In the genomic region with DNA sequence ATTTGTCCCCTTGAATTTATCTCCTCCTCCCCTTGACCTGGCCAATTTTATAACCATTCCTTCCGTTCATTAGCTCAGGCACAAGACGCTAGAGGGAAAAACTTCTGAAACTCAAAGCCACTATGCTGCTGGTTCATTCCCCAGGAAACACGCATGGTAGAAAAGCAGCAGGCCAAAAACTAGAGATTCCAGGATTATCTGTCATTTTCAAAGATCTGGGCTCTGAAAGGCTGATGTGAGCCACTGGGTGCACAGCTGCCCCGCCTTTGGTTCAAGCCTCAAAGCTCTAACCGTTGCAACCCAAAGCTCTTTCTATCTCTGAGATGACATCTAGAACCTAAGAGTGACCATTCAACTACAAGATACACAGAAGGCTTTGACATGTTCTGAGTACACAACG, we compare ENCODE assay signal across 12 cellular contexts. TPM values are rescaled to one million over a fixed set of nuclear protein-coding genes. Genes with fewer than 3 reads are reported as not detected.
DNase-seq lines count a peak whose midpoint lies in the region; ATAC-seq, FAIRE-seq and TF ChIP-seq lines count a peak whose summit lies in the region.
"Had no signal": no experiment of that assay in that cellular context is flagged by ENCODE, and none has a peak within 500 bp of the region (broad histone marks: within the 10 kb centered on the region; RNA-seq: fewer than 3 reads in every experiment).

No MANE protein-coding gene starts in this region.

- H3K79me2 ChIP-seq in Loucy (ENCODE audit: insufficient read depth, low read length) = peaks cover 100% of the 10 kb centered on the region

- TF ChIP-seq CTCF in Loucy (conservative IDR thresholded peaks at IDR 0.05; ENCODE audit: low read length) = no peak
- no peak for TF ChIP-seq CTCF in colonic mucosa (IDR thresholded peaks at IDR 0.05)

- H3K27me3 ChIP-seq in Loucy (ENCODE audit: insufficient read depth, low read length, poor library complexity, severe bottlenecking) = peaks cover 9% of the 10 kb centered on the region
- H3K27me3 ChIP-seq in colonic mucosa = no peaks in the 10 kb centered on the region

- no peak for FAIRE-seq in urothelium cell line (lab: Jason Lieb, UNC)

- peak overlapping the region; percentile 36 for H3K4me3 Mint-ChIP-seq in activated naive CD4-positive, alpha-beta T cell treated with anti-CD3 and anti-CD28 coated beads, Interleukin-2, amount 50 U/mL, for 24 hours
- no peak overlapping the region for H3K4me3 Mint-ChIP-seq in immature natural killer cell
- H3K4me3 Mint-ChIP-seq in stimulated activated effector memory CD8-positive, alpha-beta T cell treated with anti-CD3 and anti-CD28 coated beads, Interleukin-12 subunit alpha, Interleukin-12 subunit beta, amount 100 ng/mL, for 72 hours = no peak overlapping the region
- H3K4me3 Mint-ChIP-seq: stimulated activated naive CD8-positive, alpha-beta T cell treated with anti-CD3 and anti-CD28 coated beads, Interleukin-15, amount 100 ng/mL, for 72 hours had no signal

- peaks cover 70% of the 10 kb centered on the region for H3K4me1 Mint-ChIP-seq in activated naive CD4-positive, alpha-beta T cell treated with anti-CD3 and anti-CD28 coated beads, Interleukin-2, amount 50 U/mL, for 24 hours
- H3K4me1 Mint-ChIP-seq in immature natural killer cell = peaks cover 68 to 75% of the 10 kb centered on the region in 2 donors
- peaks cover 67% of the 10 kb centered on the region for H3K4me1 Mint-ChIP-seq in stimulated activated effector memory CD8-positive, alpha-beta T cell treated with anti-CD3 and anti-CD28 coated beads, Interleukin-12 subunit alpha, Interleukin-12 subunit beta, amount 100 ng/mL, for 72 hours

- H3K9me3 ChIP-seq in Loucy (ENCODE audit: insufficient read depth, low read depth, low read length) (no peaks in the 10 kb centered on the region), colonic mucosa (no peaks in the 10 kb centered on the region)

- no peak for DNase-seq in activated naive CD4-positive, alpha-beta T cell treated with anti-CD3 and anti-CD28 coated beads, Interleukin-2, amount 50 U/mL, for 16 hours
- DNase-seq in immature natural killer cell = no peak
- no peak for DNase-seq in stimulated activated effector memory CD8-positive, alpha-beta T cell treated with anti-CD3 and anti-CD28 coated beads, Interleukin-12 subunit alpha, Interleukin-12 subunit beta, amount 100 ng/mL, for 72 hours (ENCODE audit: low spot score in 2 of 2)
- DNase-seq in activated CD4-positive, CD25-positive, alpha-beta regulatory T cell treated with anti-CD3 and anti-CD28 coated beads, Interleukin-2, amount 50 U/mL, for 72 hours = no peak
- no peak for DNase-seq in urothelium cell line (ENCODE audit: low spot score)
- no peak for DNase-seq in colonic mucosa
- DNase-seq: left ventricle myocardium superior; NCI-H1092; stimulated activated naive CD8-positive, alpha-beta T cell treated with anti-CD3 and anti-CD28 coated beads, Interleukin-15, amount 100 ng/mL, for 72 hours had no signal

- H3K27ac Mint-ChIP-seq in activated naive CD4-positive, alpha-beta T cell treated with anti-CD3 and anti-CD28 coated beads, Interleukin-2, amount 50 U/mL, for 24 hours = peak overlapping the region; percentile 60
- H3K27ac Mint-ChIP-seq in immature natural killer cell = peak overlapping the region in 5 of 6 donors; percentile 14 to 65 (median 36)
- peak overlapping the region; percentile 68 for H3K27ac Mint-ChIP-seq in stimulated activated effector memory CD8-positive, alpha-beta T cell treated with anti-CD3 and anti-CD28 coated beads, Interleukin-12 subunit alpha, Interleukin-12 subunit beta, amount 100 ng/mL, for 72 hours
- H3K27ac Mint-ChIP-seq: stimulated activated naive CD8-positive, alpha-beta T cell treated with anti-CD3 and anti-CD28 coated beads, Interleukin-15, amount 100 ng/mL, for 72 hours had no signal

- H3F3A ChIP-seq in Loucy (ENCODE audit: low read depth) = no peaks in the 10 kb centered on the region

- H3K4me3 ChIP-seq in Loucy (ENCODE audit: low read length, poor library complexity, severe bottlenecking) (peak overlapping the region; percentile 99), colonic mucosa (no peak overlapping the region)
- H3K4me3 ChIP-seq: smooth muscle cell had no signal

- no peak overlapping the region for H3K27ac ChIP-seq in colonic mucosa

- H3K4me1 ChIP-seq in Loucy (ENCODE audit: insufficient read depth, low read length, poor library complexity, severe bottlenecking) (peaks cover 44% of the 10 kb centered on the region), colonic mucosa (peaks cover 18% of the 10 kb centered on the region)

- peak overlapping the region; percentile 89 for H3K4me2 ChIP-seq in Loucy (ENCODE audit: low read depth, low read length, poor library complexity, severe bottlenecking)
- H3K4me2 ChIP-seq: smooth muscle cell had no signal

- no peak for ATAC-seq in stimulated activated effector memory CD8-positive, alpha-beta T cell treated with anti-CD3 and anti-CD28 coated beads, Interleukin-12 subunit alpha, Interleukin-12 subunit beta, amount 100 ng/mL, for 72 hours
- ATAC-seq: left ventricle myocardium superior; stimulated activated naive CD8-positive, alpha-beta T cell treated with anti-CD3 and anti-CD28 coated beads, Interleukin-15, amount 100 ng/mL, for 72 hours had no signal

- intact Hi-C loops in colonic mucosa (cut with DNase I) = no loop called here

- peaks cover 8% of the 10 kb centered on the region for H3K36me3 Mint-ChIP-seq in activated naive CD4-positive, alpha-beta T cell treated with anti-CD3 and anti-CD28 coated beads, Interleukin-2, amount 50 U/mL, for 24 hours
- H3K36me3 Mint-ChIP-seq in immature natural killer cell = peaks cover 0 to 4% (median 3%) of the 10 kb centered on the region in 3 donors
- peaks cover 52% of the 10 kb centered on the region for H3K36me3 Mint-ChIP-seq in stimulated activated effector memory CD8-positive, alpha-beta T cell treated with anti-CD3 and anti-CD28 coated beads, Interleukin-12 subunit alpha, Interleukin-12 subunit beta, amount 100 ng/mL, for 72 hours

- no peaks in the 10 kb centered on the region for H3K9me2 ChIP-seq in Loucy (replicated peaks; ENCODE audit: low read depth, low read length)

- peaks cover 78% of the 10 kb centered on the region for H4K20me1 ChIP-seq in Loucy (ENCODE audit: insufficient read depth, low read length, poor library complexity, severe bottlenecking)

- H3K27me3 Mint-ChIP-seq in activated naive CD4-positive, alpha-beta T cell treated with anti-CD3 and anti-CD28 coated beads, Interleukin-2, amount 50 U/mL, for 24 hours = no peaks in the 10 kb centered on the region
- H3K27me3 Mint-ChIP-seq in immature natural killer cell (ENCODE audit: low read depth in 3 of 3) = peaks cover 5 to 12% (median 12%) of the 10 kb centered on the region in 3 donors
- H3K27me3 Mint-ChIP-seq: stimulated activated naive CD8-positive, alpha-beta T cell treated with anti-CD3 and anti-CD28 coated beads, Interleukin-15, amount 100 ng/mL, for 72 hours had no signal

- H3K9ac ChIP-seq in Loucy (ENCODE audit: low read depth, low read length, poor library complexity, severe bottlenecking) = peak overlapping the region; percentile 99
- no peak overlapping the region for H3K9ac ChIP-seq in colonic mucosa (ENCODE audit: low read depth in 2 of 2, low read length in 2 of 2)

- H3K36me3 ChIP-seq in Loucy (ENCODE audit: insufficient read depth, low read length) = peaks cover 17% of the 10 kb centered on the region; the same call in 1 of the 2 replicates
- no peaks in the 10 kb centered on the region for H3K36me3 ChIP-seq in colonic mucosa

- H2AFZ ChIP-seq in Loucy (ENCODE audit: low read length) = no peak overlapping the region

- H3K9me3 Mint-ChIP-seq in activated naive CD4-positive, alpha-beta T cell treated with anti-CD3 and anti-CD28 coated beads, Interleukin-2, amount 50 U/mL, for 24 hours = no peaks in the 10 kb centered on the region
- no peaks in the 10 kb centered on the region for H3K9me3 Mint-ChIP-seq in immature natural killer cell
- no peaks in the 10 kb centered on the region for H3K9me3 Mint-ChIP-seq in stimulated activated effector memory CD8-positive, alpha-beta T cell treated with anti-CD3 and anti-CD28 coated beads, Interleukin-12 subunit alpha, Interleukin-12 subunit beta, amount 100 ng/mL, for 72 hours
- H3K9me3 Mint-ChIP-seq: stimulated activated naive CD8-positive, alpha-beta T cell treated with anti-CD3 and anti-CD28 coated beads, Interleukin-15, amount 100 ng/mL, for 72 hours had no signal

RNA-seq across cellular contexts. Expression of gene ANP32A, which starts 6.1 kb away (rescaled TPM):
- polyA plus RNA-seq in immature natural killer cell = 100 to 1,000 TPM in 1 of 3 donors, 10 to 100 TPM in 2; 76.3 to 147 (median 85.2) TPM
- total RNA-seq in colonic mucosa = 100 to 1,000 TPM; 126 to 177 TPM
